ENCODE assay signal across 1 cellular context in genomic region chr2:66057844-66058243, GRCh38.
TF ChIP-seq lines count a peak whose summit lies in the region.

No MANE protein-coding gene starts in this region.

TF ChIP-seq in SK-N-SH treated with all-trans-retinoic acid at 6 μM for 48 hours, 23 proteins besides CTCF, POLR2A, EP300 and RAD21 (continued from another document):
- TF ChIP-seq POU6F1 (CRISPR knock-in tag; IDR thresholded peaks at IDR 0.05; ENCODE audit: borderline replicate concordance, low read depth): no peak
- TF ChIP-seq ZNF8 (CRISPR knock-in tag; IDR thresholded peaks at IDR 0.05): peak; percentile 32; the same call in 1 of the 2 replicates
- TF ChIP-seq SNAI2 (CRISPR knock-in tag; IDR thresholded peaks at IDR 0.05): no peak
- no peak for TF ChIP-seq CSDC2 (CRISPR knock-in tag; IDR thresholded peaks at IDR 0.05)
- TF ChIP-seq CSRNP3 (CRISPR knock-in tag; IDR thresholded peaks at IDR 0.05): peak; percentile 71; the same call in 1 of the 2 replicates
- peak; percentile 90; the same call in 1 of the 2 replicates for TF ChIP-seq ESRRG (CRISPR knock-in tag; IDR thresholded peaks at IDR 0.05)
- TF ChIP-seq GLIS3 (CRISPR knock-in tag; IDR thresholded peaks at IDR 0.05): 0 out of 2 replicates have a peak, but pooled peaks have one; percentile 12
- TF ChIP-seq TOX (CRISPR knock-in tag; IDR thresholded peaks at IDR 0.05; ENCODE audit: borderline replicate concordance): no peak
- no peak for TF ChIP-seq ZFP30 (CRISPR knock-in tag; IDR thresholded peaks at IDR 0.05)
TF ChIP-seq in SK-N-SH treated with all-trans-retinoic acid at 6 μM for 48 hours: peak in this region for 9.
